ENCODE assay signal across 8 cellular contexts in genomic region chr12:63276537-63277365, GRCh38.
DNase-seq lines count a peak whose midpoint lies in the region; ATAC-seq and TF ChIP-seq lines count a peak whose summit lies in the region.

No MANE protein-coding gene starts in this region.

- H3K36me3 Mint-ChIP-seq in effector memory CD8-positive, alpha-beta T cell (ENCODE audit: insufficient read depth) = no peaks in the 10 kb centered on the region

- no peak overlapping the region for H3K4me3 ChIP-seq in GM06990 (replicated peaks; ENCODE audit: low read depth, low read length)

- H3K9me3 Mint-ChIP-seq in effector memory CD8-positive, alpha-beta T cell = peaks cover 8% of the 10 kb centered on the region in 2 donors

- peak; percentile 82 for ATAC-seq in HG02571 (IDR thresholded peaks at IDR 0.05; ENCODE audit: unreplicated experiment)
- no peak for ATAC-seq in effector memory CD8-positive, alpha-beta T cell (replicated peaks)

- DNase-seq in ACHN = peak; percentile 74
- no peak for DNase-seq in GM06990 (ENCODE audit: extremely low read depth, insufficient read length)
- peak; percentile 13 for DNase-seq in NCI-H1048 (lab: John Stamatoyannopoulos, UW)
- DNase-seq in SW480 (ENCODE audit: low spot score) = peak; percentile 40
- DNase-seq in iris pigment epithelial cell (ENCODE audit: low read depth) = peak; percentile 36
- DNase-seq in effector memory CD8-positive, alpha-beta T cell = no peak
- no peak for DNase-seq in occipital lobe (lab: John Stamatoyannopoulos, UW)

- peak; percentile 72 for TF ChIP-seq CTCF in GM06990 (IDR thresholded peaks at IDR 0.05; ENCODE audit: insufficient read depth, low read length, poor library complexity, severe bottlenecking)

- in situ Hi-C loops in ACHN (cut with HindIII; ENCODE audit: low pct_ligation_motif_present, low pct_unique_long_range_greater_than_20kb, low sequenced_read_pairs) = no loop called here

- no peak overlapping the region for H3K4me3 Mint-ChIP-seq in effector memory CD8-positive, alpha-beta T cell

- H3K4me1 Mint-ChIP-seq in effector memory CD8-positive, alpha-beta T cell (ENCODE audit: low read depth in 2 of 2) = no peaks in the 10 kb centered on the region

- H3K27me3 Mint-ChIP-seq in effector memory CD8-positive, alpha-beta T cell = no peaks in the 10 kb centered on the region

- no peaks in the 10 kb centered on the region for H3K36me3 ChIP-seq in GM06990 (ENCODE audit: control insufficient read depth, insufficient read depth, low read length)

- H3K27ac Mint-ChIP-seq in effector memory CD8-positive, alpha-beta T cell = no peak overlapping the region

- H3K27me3 ChIP-seq in GM06990 (replicated peaks; ENCODE audit: control insufficient read depth, insufficient read depth, low read length) = no peaks in the 10 kb centered on the region

Comparison
In these comparisons a context has a peak if more than half of its experiments do, and no peak if none do; other contexts are left out.
1. DNase-seq: peak in ACHN (single experiment), NCI-H1048 (single experiment), SW480 (single experiment) and iris pigment epithelial cell (single experiment); none in GM06990 (single experiment), effector memory CD8-positive, alpha-beta T cell (0 of 3) and occipital lobe (single experiment).